Comparison of ENCODE assay signal across 16 cellular contexts in genomic region chr15:81886586-81886985, GRCh38.
A peak's percentile ranks its signal among the peaks of the same experiment; 100 is the strongest.
DNase-seq lines count a peak whose midpoint lies in the region; ATAC-seq and TF ChIP-seq lines count a peak whose summit lies in the region.
"Had no signal": no experiment of that assay in that cellular context is flagged by ENCODE, and none has a peak within 500 bp of the region (broad histone marks: within the 10 kb centered on the region; RNA-seq: fewer than 3 reads in every experiment).

No MANE protein-coding gene starts in this region.

- no peaks in the 10 kb centered on the region for H3K27me3 ChIP-seq in spleen (replicated peaks in 1 of 7)

- DNase-seq in ELR (ENCODE audit: low read depth) (peak; percentile 32), NCI-H226 (peak; percentile 90), chondrocyte (ENCODE audit: low spot score) (no peak), osteocyte (ENCODE audit: extremely low spot score, unreplicated experiment) (no peak), spleen (no peak)
- DNase-seq in effector CD8-positive, alpha-beta T cell (lab: John Stamatoyannopoulos, UW) = no peak
- DNase-seq: AML-193, DMS79, GDM1, NCI-H1436, NCI-H2081, NCI-H345, PC-3 had no signal

- intact Hi-C loops in spleen (cut with DNase I; ENCODE audit: low total_unique reads) = no loop called here

- no peak for TF ChIP-seq CTCF in chondrocyte (IDR thresholded peaks at IDR 0.05)
- TF ChIP-seq CTCF in osteocyte (IDR thresholded peaks at IDR 0.05) = no peak
- no peak for TF ChIP-seq CTCF in spleen (IDR thresholded peaks at IDR 0.05 in 8 of 11, conservative IDR thresholded peaks at IDR 0.05 in 3 of 11)

- H3K4me1 Mint-ChIP-seq in chondrocyte (ENCODE audit: low read depth) (peaks cover 57% of the 10 kb centered on the region), osteocyte (ENCODE audit: unreplicated experiment) (peaks cover 45% of the 10 kb centered on the region)

- H3K27ac Mint-ChIP-seq in chondrocyte (ENCODE audit: unreplicated experiment) = peak overlapping the region; percentile 95
- H3K27ac Mint-ChIP-seq in osteocyte (ENCODE audit: unreplicated experiment) = peak overlapping the region; percentile 88

- no peaks in the 10 kb centered on the region for H3K36me3 ChIP-seq in spleen

- TF ChIP-seq POLR2A in spleen (IDR thresholded peaks at IDR 0.05) = no peak

- H3K4me3 ChIP-seq in spleen = no peak overlapping the region
- H3K4me3 ChIP-seq: SK-N-MC had no signal

- peaks cover 1% of the 10 kb centered on the region for H3K36me3 Mint-ChIP-seq in chondrocyte (ENCODE audit: low read depth)
- peaks cover 2% of the 10 kb centered on the region for H3K36me3 Mint-ChIP-seq in osteocyte (ENCODE audit: unreplicated experiment)

- ATAC-seq in GM18867 (IDR thresholded peaks at IDR 0.05; ENCODE audit: unreplicated experiment) = no peak
- ATAC-seq: PC-3 had no signal

- WGBS in spleen, 5 donors = 86 to 89% (median 88%) methylated on average over 6 of the region's 6 CpGs

- H3K9me3 Mint-ChIP-seq in chondrocyte (ENCODE audit: low read depth) (peaks cover 11% of the 10 kb centered on the region), osteocyte (ENCODE audit: unreplicated experiment) (peaks cover 7% of the 10 kb centered on the region)

- H3K4me3 Mint-ChIP-seq in chondrocyte (ENCODE audit: unreplicated experiment) = no peak overlapping the region
- no peak overlapping the region for H3K4me3 Mint-ChIP-seq in osteocyte (ENCODE audit: unreplicated experiment)

- H3K27me3 Mint-ChIP-seq in chondrocyte (ENCODE audit: low read depth) = no peaks in the 10 kb centered on the region
- H3K27me3 Mint-ChIP-seq in osteocyte (ENCODE audit: unreplicated experiment) = no peaks in the 10 kb centered on the region

- H3K27ac ChIP-seq in spleen = no peak overlapping the region
- H3K27ac ChIP-seq: KMS-11, SK-N-MC had no signal

- H3K4me1 ChIP-seq in spleen = peaks cover 0 to 11% (median under 1%) of the 10 kb centered on the region in 6 donors

- H3K9me3 ChIP-seq in spleen = no peaks in the 10 kb centered on the region

Comparison
In these comparisons a context has a peak if more than half of its experiments do, and no peak if none do; other contexts are left out.
1. DNase-seq: peak in ELR (single experiment) and NCI-H226 (single experiment); none in chondrocyte (single experiment), osteocyte (single experiment), effector CD8-positive, alpha-beta T cell (single experiment) and spleen (single experiment).